26 cellular contexts compared by ENCODE assay signal in genomic region chr3:118990818-118991560, GRCh38. TPM values are rescaled to one million over a fixed set of nuclear protein-coding genes. Genes with fewer than 3 reads are reported as not detected.
DNase-seq lines count a peak whose midpoint lies in the region; ATAC-seq and TF ChIP-seq lines count a peak whose summit lies in the region.
"Had no signal": no experiment of that assay in that cellular context is flagged by ENCODE, and none has a peak within 500 bp of the region (broad histone marks: within the 10 kb centered on the region; RNA-seq: fewer than 3 reads in every experiment).

No MANE protein-coding gene starts in this region.

- no peak for ATAC-seq in GM23338
- ATAC-seq in HG03045 (IDR thresholded peaks at IDR 0.05; ENCODE audit: unreplicated experiment) = no peak
- ATAC-seq: mucosa of descending colon, psoas muscle, upper lobe of right lung had no signal

- peaks cover 46% of the 10 kb centered on the region for H3K4me1 ChIP-seq in GM23338 (ENCODE audit: insufficient read depth)
- H3K4me1 ChIP-seq in stomach smooth muscle (ENCODE audit: control insufficient read depth, insufficient read depth, low read length) = peaks cover 20% of the 10 kb centered on the region
- H3K4me1 ChIP-seq: Peyer's patch, upper lobe of right lung had no signal

- H2AFZ ChIP-seq in GM23338 = no peak overlapping the region
- H2AFZ ChIP-seq: GM23248 had no signal

- no peak overlapping the region for H3K4me3 ChIP-seq in GM23338
- H3K4me3 ChIP-seq in stomach smooth muscle (ENCODE audit: low read length in 2 of 2) = no peak overlapping the region
- H3K4me3 ChIP-seq: GM23248, heart left ventricle, mucosa of descending colon, Peyer's patch, psoas muscle, smooth muscle cell, upper lobe of right lung had no signal

- H3K27me3 ChIP-seq in GM23338 (ENCODE audit: insufficient read depth) (peaks cover 3% of the 10 kb centered on the region; the same call in 1 of the 2 replicates), stomach smooth muscle (ENCODE audit: control insufficient read depth in 1 of 2, insufficient read depth in 2 of 2, low read length in 2 of 2) (no peaks in the 10 kb centered on the region)
- H3K27me3 ChIP-seq: heart left ventricle, Peyer's patch, upper lobe of right lung had no signal

- no peak overlapping the region for H3K27ac Mint-ChIP-seq in GM23338
- H3K27ac Mint-ChIP-seq: activated B cell treated with CpG ODN at 0.5 μM for 24 hours; dendritic cell treated with granulocyte-macrophage colony-stimulating factor and Interleukin-4, amounts not matched to agents 40 ng/mL and 50 ng/mL, for 4 days had no signal

- H3K4me3 Mint-ChIP-seq in GM23338 = no peak overlapping the region
- H3K4me3 Mint-ChIP-seq: activated B cell treated with CpG ODN at 0.5 μM for 24 hours; dendritic cell treated with granulocyte-macrophage colony-stimulating factor and Interleukin-4, amounts not matched to agents 40 ng/mL and 50 ng/mL, for 4 days had no signal

- H3F3A ChIP-seq in GM23338 (replicated peaks; ENCODE audit: low read depth) = no peaks in the 10 kb centered on the region

- no peak overlapping the region for H3K4me2 ChIP-seq in GM23338
- H3K4me2 ChIP-seq: smooth muscle cell had no signal

- peaks cover 53% of the 10 kb centered on the region for H3K4me1 Mint-ChIP-seq in GM23338
- H3K4me1 Mint-ChIP-seq: activated B cell treated with CpG ODN at 0.5 μM for 24 hours had no signal

- peak overlapping the region in 1 of 2 donors; percentile 31 for H3K9ac ChIP-seq in stomach smooth muscle (ENCODE audit: low read length in 2 of 2)
- H3K9ac ChIP-seq: GM23248 had no signal

- no peaks in the 10 kb centered on the region for H3K9me3 ChIP-seq in stomach smooth muscle (ENCODE audit: control insufficient read depth in 2 of 2, low read length in 2 of 2)
- H3K9me3 ChIP-seq: heart left ventricle, mucosa of descending colon, Peyer's patch, psoas muscle, upper lobe of right lung had no signal

- peaks cover 2% of the 10 kb centered on the region for H3K27me3 Mint-ChIP-seq in GM23338 (ENCODE audit: insufficient read depth, low read depth, poor library complexity)
- H3K27me3 Mint-ChIP-seq: activated B cell treated with CpG ODN at 0.5 μM for 24 hours; dendritic cell treated with granulocyte-macrophage colony-stimulating factor and Interleukin-4, amounts not matched to agents 40 ng/mL and 50 ng/mL, for 4 days had no signal

- H3K9me2 ChIP-seq in GM23338 (ENCODE audit: insufficient read depth) = peaks cover 6% of the 10 kb centered on the region; the same call in 1 of the 2 replicates

- no peaks in the 10 kb centered on the region for H3K9me3 Mint-ChIP-seq in GM23338
- H3K9me3 Mint-ChIP-seq: activated B cell treated with CpG ODN at 0.5 μM for 24 hours; dendritic cell treated with granulocyte-macrophage colony-stimulating factor and Interleukin-4, amounts not matched to agents 40 ng/mL and 50 ng/mL, for 4 days had no signal

- no peaks in the 10 kb centered on the region for H3K36me3 ChIP-seq in GM23338 (ENCODE audit: insufficient read depth)
- no peaks in the 10 kb centered on the region for H3K36me3 ChIP-seq in stomach smooth muscle (ENCODE audit: control insufficient read depth in 2 of 2, insufficient read depth in 2 of 2, low read length in 2 of 2)
- H3K36me3 ChIP-seq: heart left ventricle, Peyer's patch, upper lobe of right lung had no signal

- no peak for TF ChIP-seq CTCF in GM23338 (conservative IDR thresholded peaks at IDR 0.05; ENCODE audit: low read depth in 2 of 2)

- no peak overlapping the region for H3K27ac ChIP-seq in GM23338 (ENCODE audit: low read depth)
- peak overlapping the region; percentile 99 for H3K27ac ChIP-seq in caudate nucleus (ENCODE audit: low read depth, low read length)
- H3K27ac ChIP-seq in stomach smooth muscle (ENCODE audit: low read length) = peak overlapping the region; percentile 74
- H3K27ac ChIP-seq: GM23248, psoas muscle, upper lobe of right lung had no signal

- H3K79me2 ChIP-seq in GM23338 (replicated peaks; ENCODE audit: insufficient read depth) = no peaks in the 10 kb centered on the region

- no peaks in the 10 kb centered on the region for H3K36me3 Mint-ChIP-seq in GM23338 (ENCODE audit: low read depth)

- no peaks in the 10 kb centered on the region for H4K20me1 ChIP-seq in GM23338 (replicated peaks; ENCODE audit: insufficient read depth)

- DNase-seq in GM23338 (ENCODE audit: low spot score) = peak; percentile 28
- no peak for DNase-seq in caudate nucleus (lab: John Stamatoyannopoulos, UW)
- DNase-seq in kidney tubule cell (ENCODE audit: low spot score) = peak; percentile 3
- DNase-seq in activated CD4-positive, alpha-beta T cell treated with anti-CD3 and anti-CD28 coated beads for 1 hour = no peak
- DNase-seq in NCI-H128 (lab: John Stamatoyannopoulos, UW; ENCODE audit: unreplicated experiment) = no peak
- DNase-seq: activated B cell treated with CpG ODN at 0.5 μM for 24 hours; activated gamma-delta T cell treated with Interleukin-2 at 50 U/mL for 16 hours; activated T-cell treated with anti-CD3 and anti-CD28 coated beads, Interleukin-2, amount 50 U/mL, for 1 hour; Calu3; EL; GM23248; Kasumi-1; mucosa of descending colon; NCI-H1930; NCI-H2227 treated with DMSO at 0.1 percent for 48 hours; Peyer's patch; psoas muscle; stimulated activated CD4-positive, alpha-beta T cell treated with anti-CD3 and anti-CD28 coated beads, Interleukin-4, amount 100 ng/mL, for 1 hour; stimulated activated naive CD4-positive, alpha-beta T cell; T-helper 9 cell; upper lobe of right lung had no signal

TF ChIP-seq in GM23338, 12 proteins besides CTCF, POLR2A, EP300 and RAD21 (continues in another document):
- TF ChIP-seq REST (IDR thresholded peaks at IDR 0.05; ENCODE audit: unreplicated experiment) (no peak), EZH2 (IDR thresholded peaks at IDR 0.05; ENCODE audit: low read depth, unreplicated experiment) (no peak), ETS1 (IDR thresholded peaks at IDR 0.05) (no peak)

RNA-seq across cellular contexts. Expression of gene IGSF11, which starts 43.7 kb away (rescaled TPM):
- total RNA-seq in GM23338 (2014; rRNA removed; shearing (Covaris generic)) = 1.8 and 3.3 TPM in 2 replicates
- polyA plus RNA-seq in GM23338 (2016; fragmentation: Nextera tagmentation; extraction: Ambion mirVana) = 0.68 and 1.0 TPM in 2 replicates
- total RNA-seq: activated B cell treated with CpG ODN at 0.5 μM for 24 hours, GM23248, smooth muscle cell had no signal
- polyA plus RNA-seq: GM23248, smooth muscle cell had no signal

Comparison
In these comparisons a context has a peak if more than half of its experiments do, and no peak if none do; other contexts are left out.
1. DNase-seq: peak in GM23338 (single experiment) and kidney tubule cell (single experiment); none in caudate nucleus (0 of 61), activated CD4-positive, alpha-beta T cell treated with anti-CD3 and anti-CD28 coated beads for 1 hour (single experiment) and NCI-H128 (single experiment).